In the genomic region with DNA sequence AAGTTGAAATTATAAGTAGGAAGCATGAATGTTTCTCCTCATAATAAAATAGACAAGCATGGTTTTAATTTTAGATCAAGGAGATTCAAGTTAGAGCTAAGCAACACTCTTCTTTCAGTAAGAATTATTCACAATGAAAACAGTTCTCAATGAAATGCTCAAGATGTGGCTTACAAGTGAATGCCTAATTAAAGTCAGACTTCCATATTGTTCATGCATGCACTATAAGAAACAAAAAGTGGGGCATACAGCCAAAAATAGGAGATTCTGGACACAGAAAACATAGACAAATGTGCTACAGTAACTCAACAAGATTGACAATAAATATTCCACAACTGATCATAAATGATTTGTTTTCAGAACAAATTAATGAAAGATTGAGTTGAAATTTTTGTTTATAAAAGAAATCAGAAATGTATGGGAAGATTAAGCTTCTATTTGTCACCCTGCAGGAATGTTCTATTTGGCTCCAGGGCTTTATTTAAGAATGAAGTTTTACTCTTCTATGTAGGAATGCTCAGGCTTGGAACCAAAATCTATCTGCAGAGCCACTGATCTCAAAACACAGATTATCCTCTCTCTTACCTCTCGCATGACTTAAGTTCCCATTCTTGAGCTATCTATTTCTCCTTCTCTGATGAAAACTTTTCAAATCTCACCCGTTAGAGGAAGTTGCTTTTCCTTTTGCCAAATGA, we compare ENCODE assay signal across 18 cellular contexts.
DNase-seq lines count a peak whose midpoint lies in the region; ATAC-seq, FAIRE-seq and TF ChIP-seq lines count a peak whose summit lies in the region.
"Had no signal": no experiment of that assay in that cellular context is flagged by ENCODE, and none has a peak within 500 bp of the region (broad histone marks: within the 10 kb centered on the region; RNA-seq: fewer than 3 reads in every experiment).

No MANE protein-coding gene starts in this region.

- POLR2A ChIA-PET in WTC11 (lab: Charles Lee), result no interaction called here

- no peaks in the 10 kb centered on the region for H3K36me3 Mint-ChIP-seq in WTC11

- H3K4me3 ChIP-seq in bronchial epithelial cell (ENCODE audit: low read depth, low read length), result no peak overlapping the region
- H3K4me3 ChIP-seq: ascending aorta, lung, pancreas had no signal

- no peak overlapping the region for H3K4me3 Mint-ChIP-seq in WTC11
- H3K4me3 Mint-ChIP-seq: dendritic cell treated with granulocyte-macrophage colony-stimulating factor and Interleukin-4, amounts not matched to agents 40 ng/mL and 50 ng/mL, for 4 days had no signal

- CTCF ChIA-PET in WTC11 (lab: Charles Lee), result no interaction called here

- ATAC-seq in HG02938 (IDR thresholded peaks at IDR 0.05; ENCODE audit: unreplicated experiment) (no peak), WTC11 (no peak)
- ATAC-seq: pancreas, Right ventricle myocardium inferior had no signal

- H3K27ac Mint-ChIP-seq in WTC11, result no peak overlapping the region
- H3K27ac Mint-ChIP-seq: dendritic cell treated with granulocyte-macrophage colony-stimulating factor and Interleukin-4, amounts not matched to agents 40 ng/mL and 50 ng/mL, for 4 days had no signal

- H3K27me3 Mint-ChIP-seq in WTC11 (ENCODE audit: low read depth), result peaks cover 28% of the 10 kb centered on the region

- FAIRE-seq in bronchial epithelial cell (lab: Jason Lieb, UNC), result no peak
- FAIRE-seq: islet of Langerhans, pancreas had no signal

- peaks cover 5% of the 10 kb centered on the region for H3K27me3 ChIP-seq in bronchial epithelial cell (ENCODE audit: control insufficient read depth, insufficient read depth, low read length)
- H3K27me3 ChIP-seq: ascending aorta, pancreas had no signal

- H3K36me3 ChIP-seq in bronchial epithelial cell (ENCODE audit: control insufficient read depth, insufficient read depth, low read length), result no peaks in the 10 kb centered on the region
- H3K36me3 ChIP-seq: ascending aorta, pancreas had no signal

- H3K9me3 Mint-ChIP-seq in WTC11, result no peaks in the 10 kb centered on the region; the same call in 1 of the 2 replicates
- H3K9me3 Mint-ChIP-seq: dendritic cell treated with granulocyte-macrophage colony-stimulating factor and Interleukin-4, amounts not matched to agents 40 ng/mL and 50 ng/mL, for 4 days had no signal

- H3K4me1 Mint-ChIP-seq in WTC11, result peaks cover 4% of the 10 kb centered on the region; the same call in 1 of the 2 replicates

- TF ChIP-seq CTCF in bronchial epithelial cell (IDR thresholded peaks at IDR 0.05; ENCODE audit: insufficient read depth, low read length, severe bottlenecking) (no peak), WTC11 (IDR thresholded peaks at IDR 0.05) (no peak)

- peak; percentile 87 for DNase-seq in EH (ENCODE audit: low read depth)
- peak; percentile 24 for DNase-seq in OCI-M1 (lab: John Stamatoyannopoulos, UW)
- peak; percentile 37 for DNase-seq in bronchial epithelial cell (ENCODE audit: low read depth)
- DNase-seq in iris pigment epithelial cell (ENCODE audit: low read depth), result peak; percentile 75
- DNase-seq in WTC11 (ENCODE audit: low spot score), result no peak
- DNase-seq in UCSD-AML1 (lab: John Stamatoyannopoulos, UW; ENCODE audit: unreplicated experiment), result no peak
- no peak for DNase-seq in hypothalamus (lab: John Stamatoyannopoulos, UW)
- DNase-seq: head of caudate nucleus; NCI-H187; pancreas; stimulated activated CD4-positive, alpha-beta T cell treated with anti-CD3 and anti-CD28 coated beads, Interleukin-2, amount 100 ng/mL, for 48 hours; T-helper 1 cell had no signal

TF ChIP-seq in WTC11, 78 proteins besides CTCF, POLR2A, EP300 and RAD21 (continues in another document):
- TF ChIP-seq, protein P1, sequence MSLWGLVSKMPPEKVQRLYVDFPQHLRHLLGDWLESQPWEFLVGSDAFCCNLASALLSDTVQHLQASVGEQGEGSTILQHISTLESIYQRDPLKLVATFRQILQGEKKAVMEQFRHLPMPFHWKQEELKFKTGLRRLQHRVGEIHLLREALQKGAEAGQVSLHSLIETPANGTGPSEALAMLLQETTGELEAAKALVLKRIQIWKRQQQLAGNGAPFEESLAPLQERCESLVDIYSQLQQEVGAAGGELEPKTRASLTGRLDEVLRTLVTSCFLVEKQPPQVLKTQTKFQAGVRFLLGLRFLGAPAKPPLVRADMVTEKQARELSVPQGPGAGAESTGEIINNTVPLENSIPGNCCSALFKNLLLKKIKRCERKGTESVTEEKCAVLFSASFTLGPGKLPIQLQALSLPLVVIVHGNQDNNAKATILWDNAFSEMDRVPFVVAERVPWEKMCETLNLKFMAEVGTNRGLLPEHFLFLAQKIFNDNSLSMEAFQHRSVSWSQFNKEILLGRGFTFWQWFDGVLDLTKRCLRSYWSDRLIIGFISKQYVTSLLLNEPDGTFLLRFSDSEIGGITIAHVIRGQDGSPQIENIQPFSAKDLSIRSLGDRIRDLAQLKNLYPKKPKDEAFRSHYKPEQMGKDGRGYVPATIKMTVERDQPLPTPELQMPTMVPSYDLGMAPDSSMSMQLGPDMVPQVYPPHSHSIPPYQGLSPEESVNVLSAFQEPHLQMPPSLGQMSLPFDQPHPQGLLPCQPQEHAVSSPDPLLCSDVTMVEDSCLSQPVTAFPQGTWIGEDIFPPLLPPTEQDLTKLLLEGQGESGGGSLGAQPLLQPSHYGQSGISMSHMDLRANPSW (CRISPR knock-in tag; conservative IDR thresholded peaks at IDR 0.05; ENCODE audit: low read depth), result no peak
- TF ChIP-seq MYBL2 (CRISPR knock-in tag; IDR thresholded peaks at IDR 0.05), result no peak
- TF ChIP-seq, protein P2, sequence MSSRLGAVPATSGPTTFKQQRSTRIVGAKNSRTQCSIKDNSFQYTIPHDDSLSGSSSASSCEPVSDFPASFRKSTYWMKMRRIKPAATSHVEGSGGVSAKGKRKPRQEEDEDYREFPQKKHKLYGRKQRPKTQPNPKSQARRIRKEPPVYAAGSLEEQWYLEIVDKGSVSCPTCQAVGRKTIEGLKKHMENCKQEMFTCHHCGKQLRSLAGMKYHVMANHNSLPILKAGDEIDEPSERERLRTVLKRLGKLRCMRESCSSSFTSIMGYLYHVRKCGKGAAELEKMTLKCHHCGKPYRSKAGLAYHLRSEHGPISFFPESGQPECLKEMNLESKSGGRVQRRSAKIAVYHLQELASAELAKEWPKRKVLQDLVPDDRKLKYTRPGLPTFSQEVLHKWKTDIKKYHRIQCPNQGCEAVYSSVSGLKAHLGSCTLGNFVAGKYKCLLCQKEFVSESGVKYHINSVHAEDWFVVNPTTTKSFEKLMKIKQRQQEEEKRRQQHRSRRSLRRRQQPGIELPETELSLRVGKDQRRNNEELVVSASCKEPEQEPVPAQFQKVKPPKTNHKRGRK (CRISPR knock-in tag; IDR thresholded peaks at IDR 0.05; ENCODE audit: borderline replicate concordance), result no peak
- TF ChIP-seq, protein P3, sequence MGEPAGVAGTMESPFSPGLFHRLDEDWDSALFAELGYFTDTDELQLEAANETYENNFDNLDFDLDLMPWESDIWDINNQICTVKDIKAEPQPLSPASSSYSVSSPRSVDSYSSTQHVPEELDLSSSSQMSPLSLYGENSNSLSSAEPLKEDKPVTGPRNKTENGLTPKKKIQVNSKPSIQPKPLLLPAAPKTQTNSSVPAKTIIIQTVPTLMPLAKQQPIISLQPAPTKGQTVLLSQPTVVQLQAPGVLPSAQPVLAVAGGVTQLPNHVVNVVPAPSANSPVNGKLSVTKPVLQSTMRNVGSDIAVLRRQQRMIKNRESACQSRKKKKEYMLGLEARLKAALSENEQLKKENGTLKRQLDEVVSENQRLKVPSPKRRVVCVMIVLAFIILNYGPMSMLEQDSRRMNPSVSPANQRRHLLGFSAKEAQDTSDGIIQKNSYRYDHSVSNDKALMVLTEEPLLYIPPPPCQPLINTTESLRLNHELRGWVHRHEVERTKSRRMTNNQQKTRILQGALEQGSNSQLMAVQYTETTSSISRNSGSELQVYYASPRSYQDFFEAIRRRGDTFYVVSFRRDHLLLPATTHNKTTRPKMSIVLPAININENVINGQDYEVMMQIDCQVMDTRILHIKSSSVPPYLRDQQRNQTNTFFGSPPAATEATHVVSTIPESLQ (CRISPR knock-in tag; IDR thresholded peaks at IDR 0.05), result no peak
- TF ChIP-seq HMGA2 (CRISPR knock-in tag; IDR thresholded peaks at IDR 0.05), result no peak
- no peak for TF ChIP-seq CBFB (CRISPR knock-in tag; IDR thresholded peaks at IDR 0.05; ENCODE audit: low read depth)
- no peak for TF ChIP-seq AR (CRISPR knock-in tag; IDR thresholded peaks at IDR 0.05)
- TF ChIP-seq GABPB1 (CRISPR knock-in tag; IDR thresholded peaks at IDR 0.05), result no peak
- TF ChIP-seq TEAD1 (CRISPR knock-in tag; IDR thresholded peaks at IDR 0.05), result no peak
- TF ChIP-seq SP1 (CRISPR knock-in tag; conservative IDR thresholded peaks at IDR 0.05), result no peak
- TF ChIP-seq MXD4 (CRISPR knock-in tag; IDR thresholded peaks at IDR 0.05; ENCODE audit: borderline replicate concordance), result no peak
- TF ChIP-seq FOXK1 (CRISPR knock-in tag; IDR thresholded peaks at IDR 0.05), result no peak

Comparison
In these comparisons a context has a peak if more than half of its experiments do, and no peak if none do; other contexts are left out.
1. DNase-seq: peak in EH (single experiment), OCI-M1 (single experiment), bronchial epithelial cell (single experiment) and iris pigment epithelial cell (single experiment); none in WTC11 (single experiment), UCSD-AML1 (single experiment) and hypothalamus (0 of 51).